Comparison of ENCODE assay signal across 20 cellular contexts in the genomic region with DNA sequence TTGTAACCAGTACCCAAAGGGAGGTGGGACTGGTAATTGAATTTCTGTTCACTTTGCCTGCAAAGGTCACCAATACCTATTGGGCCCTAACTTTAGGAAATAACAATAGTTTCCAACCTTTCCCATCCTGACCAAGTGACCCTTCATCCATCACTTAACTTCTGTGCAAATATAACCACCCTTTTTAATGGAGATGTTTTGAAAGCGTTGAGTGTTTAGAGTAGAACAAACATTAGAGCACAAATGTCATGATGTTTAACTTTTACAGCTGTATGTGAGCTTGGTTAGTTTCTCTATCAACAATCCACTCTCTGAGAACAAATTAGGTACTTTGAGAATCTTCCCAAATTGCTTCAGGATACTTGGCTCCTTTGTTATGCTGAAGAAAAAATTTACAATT.
"Had no signal": no experiment of that assay in that cellular context is flagged by ENCODE, and none has a peak within 500 bp of the region (broad histone marks: within the 10 kb centered on the region; RNA-seq: fewer than 3 reads in every experiment).

No MANE protein-coding gene starts in this region.

- H3K36me3 Mint-ChIP-seq: naive thymus-derived CD8-positive, alpha-beta T cell; neural progenitor cell; stimulated activated naive B cell treated with anti-CD40 and anti-IgM and Interleukin-4, amounts not matched to agents 10 μg/mL and 1 μg/mL and 100 μg/mL, for 72 hours had no signal

- H3K36me3 ChIP-seq: neural progenitor cell, WERI-Rb-1 had no signal

- H2AFZ ChIP-seq: neural progenitor cell had no signal

- ATAC-seq: activated CD8-positive, alpha-beta T cell treated with anti-CD3 and anti-CD28 coated beads for 36 hours; activated naive CD8-positive, alpha-beta T cell treated with anti-CD3 and anti-CD28 coated beads, Interleukin-2, amount 50 U/mL, for 24 hours; heart left ventricle; naive thymus-derived CD8-positive, alpha-beta T cell; stimulated activated naive B cell treated with anti-CD40 and anti-IgM and Interleukin-4, amounts not matched to agents 10 μg/mL and 1 μg/mL and 100 μg/mL, for 72 hours had no signal

- H3K4me1 Mint-ChIP-seq: activated CD4-positive, alpha-beta T cell treated with anti-CD3 and anti-CD28 coated beads, Interleukin-2, amount 10 ng/mL, durations not matched to agents 7 days and 5 days; activated naive CD8-positive, alpha-beta T cell treated with anti-CD3 and anti-CD28 coated beads, Interleukin-2, amount 50 U/mL, for 24 hours; naive thymus-derived CD8-positive, alpha-beta T cell had no signal

- H3K9me3 ChIP-seq: heart left ventricle had no signal

- DNase-seq: activated CD4-positive, alpha-beta T cell treated with anti-CD3 and anti-CD28 coated beads, Interleukin-2, amount 10 ng/mL, durations not matched to agents 7 days and 5 days; activated CD4-positive, CD25-positive, alpha-beta regulatory T cell treated with anti-CD3 and anti-CD28 coated beads, Interleukin-2, amount 50 U/mL, for 72 hours; activated CD8-positive, alpha-beta T cell treated with anti-CD3 and anti-CD28 coated beads for 36 hours; activated gamma-delta T cell; activated naive CD4-positive, alpha-beta T cell treated with anti-CD3 and anti-CD28 coated beads, Interleukin-2, amount 50 U/mL, for 16 hours; activated naive CD8-positive, alpha-beta T cell treated with anti-CD3 and anti-CD28 coated beads, Interleukin-2, amount 50 U/mL, for 24 hours; cerebellar nuclear complex; heart left ventricle; naive thymus-derived CD8-positive, alpha-beta T cell; stimulated activated CD4-positive, alpha-beta T cell treated with anti-CD3 and anti-CD28 coated beads, Interleukin-2, amount 100 ng/mL, for 48 hours; stimulated activated CD8-positive, alpha-beta memory T cell treated with anti-CD3 and anti-CD28 coated beads, Interleukin-4, amount 100 ng/mL, for 48 hours; stimulated activated naive B cell treated with anti-CD40 and anti-IgM and Interleukin-4, amounts not matched to agents 10 μg/mL and 1 μg/mL and 100 μg/mL, for 72 hours; trophoblast cell; WERI-Rb-1 had no signal

- H3K4me3 ChIP-seq: coronary artery, heart left ventricle, lung, neural progenitor cell had no signal

- FAIRE-seq: keratinocyte, TTC549 had no signal

- H3K9me3 Mint-ChIP-seq: activated CD4-positive, alpha-beta T cell treated with anti-CD3 and anti-CD28 coated beads, Interleukin-2, amount 10 ng/mL, durations not matched to agents 7 days and 5 days; activated CD8-positive, alpha-beta T cell treated with anti-CD3 and anti-CD28 coated beads for 36 hours; activated naive CD8-positive, alpha-beta T cell treated with anti-CD3 and anti-CD28 coated beads, Interleukin-2, amount 50 U/mL, for 24 hours; activated T-helper 1 cell treated with anti-CD3 and anti-CD28 coated beads, Interleukin-12 subunit alpha, Interleukin-12 subunit beta, Interleukin-2, Interleukin-4 antibody, amounts not matched to agents 30 ng/mL and 10 ng/mL and 1 ng/mL, durations not matched to agents 14 hours and 24 hours and 36 hours; naive thymus-derived CD8-positive, alpha-beta T cell; neural progenitor cell; stimulated activated naive B cell treated with anti-CD40 and anti-IgM and Interleukin-4, amounts not matched to agents 10 μg/mL and 1 μg/mL and 100 μg/mL, for 72 hours had no signal

- H3K27ac Mint-ChIP-seq: activated CD4-positive, alpha-beta T cell treated with anti-CD3 and anti-CD28 coated beads, Interleukin-2, amount 10 ng/mL, durations not matched to agents 7 days and 5 days; activated CD8-positive, alpha-beta T cell treated with anti-CD3 and anti-CD28 coated beads for 36 hours; activated naive CD8-positive, alpha-beta T cell treated with anti-CD3 and anti-CD28 coated beads, Interleukin-2, amount 50 U/mL, for 24 hours; activated T-helper 1 cell treated with anti-CD3 and anti-CD28 coated beads, Interleukin-12 subunit alpha, Interleukin-12 subunit beta, Interleukin-2, Interleukin-4 antibody, amounts not matched to agents 30 ng/mL and 10 ng/mL and 1 ng/mL, durations not matched to agents 14 hours and 24 hours and 36 hours; naive thymus-derived CD8-positive, alpha-beta T cell; neural progenitor cell; stimulated activated naive B cell treated with anti-CD40 and anti-IgM and Interleukin-4, amounts not matched to agents 10 μg/mL and 1 μg/mL and 100 μg/mL, for 72 hours had no signal

- H3K4me3 Mint-ChIP-seq: activated CD4-positive, alpha-beta T cell treated with anti-CD3 and anti-CD28 coated beads, Interleukin-2, amount 10 ng/mL, durations not matched to agents 7 days and 5 days; activated CD8-positive, alpha-beta T cell treated with anti-CD3 and anti-CD28 coated beads for 36 hours; activated naive CD8-positive, alpha-beta T cell treated with anti-CD3 and anti-CD28 coated beads, Interleukin-2, amount 50 U/mL, for 24 hours; activated T-helper 1 cell treated with anti-CD3 and anti-CD28 coated beads, Interleukin-12 subunit alpha, Interleukin-12 subunit beta, Interleukin-2, Interleukin-4 antibody, amounts not matched to agents 30 ng/mL and 10 ng/mL and 1 ng/mL, durations not matched to agents 14 hours and 24 hours and 36 hours; naive thymus-derived CD8-positive, alpha-beta T cell; neural progenitor cell; stimulated activated naive B cell treated with anti-CD40 and anti-IgM and Interleukin-4, amounts not matched to agents 10 μg/mL and 1 μg/mL and 100 μg/mL, for 72 hours had no signal

- H3K27me3 ChIP-seq: heart left ventricle, neural progenitor cell had no signal

- H3K4me1 ChIP-seq: neural progenitor cell had no signal

- H3K4me2 ChIP-seq: neural progenitor cell had no signal

- H3K27ac ChIP-seq: coronary artery, heart left ventricle, neural progenitor cell, WERI-Rb-1 had no signal
